8 cellular contexts compared by ENCODE assay signal in genomic region chr12:121713257-121714155, GRCh38. TPM values are rescaled to one million over a fixed set of nuclear protein-coding genes. Genes with fewer than 3 reads are reported as not detected.
A peak's percentile ranks its signal among the peaks of the same experiment; 100 is the strongest.
DNase-seq lines count a peak whose midpoint lies in the region; ATAC-seq and TF ChIP-seq lines count a peak whose summit lies in the region.

No MANE protein-coding gene starts in this region.

- H3K4me2 ChIP-seq in trophoblast cell (ENCODE audit: low read length) = peak overlapping the region; percentile 86

- H3K36me3 ChIP-seq in trophoblast cell (ENCODE audit: control insufficient read depth in 1 of 2, insufficient read depth in 2 of 2, low read length in 2 of 2) = peaks cover 0 to 2% of the 10 kb centered on the region in 2 experiments

- peak overlapping the region; percentile 86 for H3K4me3 Mint-ChIP-seq in activated CD4-positive, alpha-beta T cell treated with anti-CD3 and anti-CD28 coated beads, Interleukin-2, amount 10 ng/mL, durations not matched to agents 7 days and 5 days

- H3K27ac Mint-ChIP-seq in activated CD4-positive, alpha-beta T cell treated with anti-CD3 and anti-CD28 coated beads, Interleukin-2, amount 10 ng/mL, durations not matched to agents 7 days and 5 days = peak overlapping the region; percentile 57

- no peak overlapping the region for H3K23ac ChIP-seq in trophoblast cell (ENCODE audit: low read length)

- WGBS in trophoblast cell (ENCODE audit: extremely low coverage, insufficient coverage, insufficient read length) = no CpG with 5 or more reads among the region's 20 CpGs

- H4K91ac ChIP-seq in trophoblast cell (ENCODE audit: low read depth, low read length) = peak overlapping the region; percentile 40

- no peak overlapping the region for H2BK5ac ChIP-seq in trophoblast cell (ENCODE audit: low read depth, low read length, poor library complexity)

- peak overlapping the region; percentile 83 for H3K18ac ChIP-seq in trophoblast cell (ENCODE audit: low read length)

- POLR2A ChIA-PET in activated CD4-positive, alpha-beta T cell treated with anti-CD3 and anti-CD28 coated beads, Interleukin-2, amount 10 ng/mL, durations not matched to agents 7 days and 5 days (lab: Charles Lee) = interaction anchor here (0.6 kb wide), 1 partner anchor 313 kb away, joined by 3 read pairs; the partner anchor contains the start of gene RNF34

- H3K4me3 ChIP-seq in fibroblast of villous mesenchyme (ENCODE audit: low read depth, low read length) = peak overlapping the region; percentile 94
- H3K4me3 ChIP-seq in trophoblast cell (ENCODE audit: low read depth, low read length) = peak overlapping the region; percentile 86

- no peak overlapping the region for H4K12ac ChIP-seq in trophoblast cell (ENCODE audit: low read depth, low read length)

- no peaks in the 10 kb centered on the region for H3K36me3 Mint-ChIP-seq in activated CD4-positive, alpha-beta T cell treated with anti-CD3 and anti-CD28 coated beads, Interleukin-2, amount 10 ng/mL, durations not matched to agents 7 days and 5 days (ENCODE audit: low read depth)

- peaks cover 10 to 22% of the 10 kb centered on the region in 2 experiments for H3K4me1 ChIP-seq in trophoblast cell (ENCODE audit: control insufficient read depth in 1 of 2, insufficient read depth in 2 of 2, low read length in 2 of 2)

- peak overlapping the region; percentile 19 for H2BK120ac ChIP-seq in trophoblast cell (ENCODE audit: insufficient read depth, low read length, poor library complexity)

- peaks cover 25% of the 10 kb centered on the region for H3K4me1 Mint-ChIP-seq in activated CD4-positive, alpha-beta T cell treated with anti-CD3 and anti-CD28 coated beads, Interleukin-2, amount 10 ng/mL, durations not matched to agents 7 days and 5 days

- H3K27ac ChIP-seq in VCaP (peak overlapping the region; percentile 76; the same call in 1 of the 2 replicates), trophoblast cell (ENCODE audit: low read depth, low read length) (no peak overlapping the region)

- CTCF ChIA-PET in activated CD4-positive, alpha-beta T cell treated with anti-CD3 and anti-CD28 coated beads, Interleukin-2, amount 10 ng/mL, durations not matched to agents 7 days and 5 days (lab: Charles Lee) = interaction anchor here (0.6 to 4.0 kb wide), 9 partner anchors 8 to 94 kb away, joined by 3 to 34 read pairs (median 6); partner anchors contain the start of gene RHOF

- H3K27me3 Mint-ChIP-seq in activated CD4-positive, alpha-beta T cell treated with anti-CD3 and anti-CD28 coated beads, Interleukin-2, amount 10 ng/mL, durations not matched to agents 7 days and 5 days = no peaks in the 10 kb centered on the region

- no peak overlapping the region for H2BK12ac ChIP-seq in trophoblast cell (ENCODE audit: low read length)

- H3K14ac ChIP-seq in trophoblast cell (ENCODE audit: low read length) = peak overlapping the region; percentile 10

- ATAC-seq in GM18873 (IDR thresholded peaks at IDR 0.05; ENCODE audit: low FRiP score, unreplicated experiment) (no peak), GM19467 (IDR thresholded peaks at IDR 0.05; ENCODE audit: unreplicated experiment) (no peak)

- DNase-seq in activated CD4-positive, alpha-beta T cell treated with anti-CD3 and anti-CD28 coated beads, Interleukin-2, amount 10 ng/mL, durations not matched to agents 7 days and 5 days = peak; percentile 18
- DNase-seq in activated CD4-positive, alpha-beta T cell treated with anti-CD3 and anti-CD28 coated beads, Interleukin-2, amount 50 U/mL, for 1 hour = no peak
- DNase-seq in fibroblast of villous mesenchyme (ENCODE audit: low read depth) (peak; percentile 50), trophoblast cell (peak in 1 of 2 donors; percentile 12), UCSD-AML1 (lab: John Stamatoyannopoulos, UW; ENCODE audit: unreplicated experiment) (no peak)

- H2AFZ ChIP-seq in trophoblast cell (ENCODE audit: insufficient read depth, low read length, poor library complexity) = peak overlapping the region; percentile 91

- peaks cover 14% of the 10 kb centered on the region for H3K79me1 ChIP-seq in trophoblast cell (ENCODE audit: low read length)

- TF ChIP-seq CTCF in VCaP (conservative IDR thresholded peaks at IDR 0.05) (no peak), fibroblast of villous mesenchyme (IDR thresholded peaks at IDR 0.05; ENCODE audit: insufficient read depth, low read depth, low read length) (no peak)

- peak overlapping the region; percentile 55 for H2AK5ac ChIP-seq in trophoblast cell (ENCODE audit: low read length)

- peak overlapping the region; percentile 65 for H3K4ac ChIP-seq in trophoblast cell (ENCODE audit: low read depth, low read length)

- peak overlapping the region; percentile 52 for H4K8ac ChIP-seq in trophoblast cell (ENCODE audit: low read depth, low read length)

- H3K9me3 ChIP-seq in trophoblast cell (ENCODE audit: insufficient read depth, low read depth, low read length) = peaks cover 4% of the 10 kb centered on the region

- H3K79me2 ChIP-seq in trophoblast cell (ENCODE audit: control insufficient read depth, insufficient read depth, low read length, poor library complexity) = peaks cover 8% of the 10 kb centered on the region

- peak overlapping the region; percentile 15 for H3K9ac ChIP-seq in trophoblast cell (ENCODE audit: low read length)

- no peaks in the 10 kb centered on the region for H3K9me3 Mint-ChIP-seq in activated CD4-positive, alpha-beta T cell treated with anti-CD3 and anti-CD28 coated beads, Interleukin-2, amount 10 ng/mL, durations not matched to agents 7 days and 5 days

- no peaks in the 10 kb centered on the region for H3K27me3 ChIP-seq in trophoblast cell (ENCODE audit: insufficient read depth, low read length)

RNA-seq across cellular contexts. Expression of gene TMEM120B, which starts 1.0 kb away (rescaled TPM):
- 1 to 10 TPM; 5.8 to 6.0 TPM for total RNA-seq in activated CD4-positive, alpha-beta T cell treated with anti-CD3 and anti-CD28 coated beads, Interleukin-2, amount 10 ng/mL, durations not matched to agents 7 days and 5 days
- 14.5 and 16.4 TPM in 2 replicates for total RNA-seq in fibroblast of villous mesenchyme
- 11.5 and 13.2 TPM in 2 replicates for polyA plus RNA-seq in trophoblast cell (2013)

RNA-seq across cellular contexts. Expression of gene MORN3, which starts 44.1 kb away (rescaled TPM):
- total RNA-seq in activated CD4-positive, alpha-beta T cell treated with anti-CD3 and anti-CD28 coated beads, Interleukin-2, amount 10 ng/mL, durations not matched to agents 7 days and 5 days = 1 to 10 TPM; 3.0 to 3.5 TPM
- total RNA-seq in fibroblast of villous mesenchyme = 0.32 TPM in 1 of 2 replicates, not detected in the other
- polyA plus RNA-seq in trophoblast cell (2013) = 1.5 TPM in 2 replicates

Comparison
In these comparisons a context has a peak if more than half of its experiments do, and no peak if none do; other contexts are left out.
1. DNase-seq: peak in activated CD4-positive, alpha-beta T cell treated with anti-CD3 and anti-CD28 coated beads, Interleukin-2, amount 10 ng/mL, durations not matched to agents 7 days and 5 days (single experiment) and fibroblast of villous mesenchyme (single experiment); none in activated CD4-positive, alpha-beta T cell treated with anti-CD3 and anti-CD28 coated beads, Interleukin-2, amount 50 U/mL, for 1 hour (single experiment) and UCSD-AML1 (single experiment).